In the genomic region with DNA sequence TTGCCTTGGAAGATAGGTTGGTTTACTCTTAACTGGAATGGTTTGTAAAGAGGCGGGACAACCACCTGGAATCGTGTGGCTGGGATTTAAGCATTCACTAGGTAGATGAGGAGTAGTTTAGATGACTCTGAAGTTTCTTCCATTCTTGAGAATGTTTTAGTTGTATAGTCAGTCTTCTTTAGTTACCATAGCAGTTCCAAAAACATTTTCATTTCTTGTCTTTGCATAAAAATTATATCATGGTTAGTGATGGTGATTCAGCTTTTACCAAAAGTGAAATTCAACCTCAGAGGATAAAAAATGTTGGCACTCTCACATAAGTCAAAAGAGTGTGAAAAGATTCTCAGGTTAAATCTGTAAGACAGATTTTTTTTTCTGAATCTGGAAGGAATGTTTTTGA, we compare ENCODE assay signal across 17 cellular contexts.
DNase-seq lines count a peak whose midpoint lies in the region; ATAC-seq and TF ChIP-seq lines count a peak whose summit lies in the region.
"Had no signal": no experiment of that assay in that cellular context is flagged by ENCODE, and none has a peak within 500 bp of the region (broad histone marks: within the 10 kb centered on the region; RNA-seq: fewer than 3 reads in every experiment).

No MANE protein-coding gene starts in this region.

- no peak for DNase-seq in activated naive CD8-positive, alpha-beta T cell treated with anti-CD3 and anti-CD28 coated beads for 36 hours
- DNase-seq in adipocyte (ENCODE audit: low read depth) (peak; percentile 24), fibroblast of the aortic adventitia (ENCODE audit: low read depth) (peak; percentile 7), occipital lobe (lab: John Stamatoyannopoulos, UW) (no peak)
- DNase-seq: CD8-positive, alpha-beta memory T cell; DMS 273 treated with DMSO at 0.1 percent for 48 hours; H9; Kasumi-1; NCI-H1417; NCI-H2029; NCI-H2171 treated with DMSO at 0.1 percent for 48 hours; NCI-H510A; SIG-M5 had no signal

- peak overlapping the region; percentile 10 for H3K27ac Mint-ChIP-seq in activated naive CD8-positive, alpha-beta T cell
- H3K27ac Mint-ChIP-seq in activated naive CD8-positive, alpha-beta T cell treated with anti-CD3 and anti-CD28 coated beads for 36 hours: no peak overlapping the region

- TF ChIP-seq CTCF in fibroblast of the aortic adventitia (IDR thresholded peaks at IDR 0.05; ENCODE audit: insufficient read depth, low read length): no peak

- peaks cover 4% of the 10 kb centered on the region for H3K4me1 ChIP-seq in adipocyte (ENCODE audit: control insufficient read depth, insufficient read depth, low read length)
- H3K4me1 ChIP-seq: BLaER1 had no signal

- no peaks in the 10 kb centered on the region for H3K9me3 ChIP-seq in adipocyte (ENCODE audit: control insufficient read depth, low read length)

- H3K4me3 ChIP-seq in adipocyte (ENCODE audit: low read length): no peak overlapping the region
- H3K4me3 ChIP-seq in fibroblast of the aortic adventitia (ENCODE audit: low read depth, low read length): no peak overlapping the region
- H3K4me3 ChIP-seq: BLaER1 had no signal

- peaks cover 23% of the 10 kb centered on the region for H3K4me1 Mint-ChIP-seq in activated naive CD8-positive, alpha-beta T cell (ENCODE audit: low read depth)
- H3K4me1 Mint-ChIP-seq in activated naive CD8-positive, alpha-beta T cell treated with anti-CD3 and anti-CD28 coated beads for 36 hours: peaks cover 15% of the 10 kb centered on the region

- no peak overlapping the region for H3K4me3 Mint-ChIP-seq in activated naive CD8-positive, alpha-beta T cell
- no peak overlapping the region for H3K4me3 Mint-ChIP-seq in activated naive CD8-positive, alpha-beta T cell treated with anti-CD3 and anti-CD28 coated beads for 36 hours
- H3K4me3 Mint-ChIP-seq: CD8-positive, alpha-beta memory T cell; H9 had no signal

- H3K9ac ChIP-seq in adipocyte (ENCODE audit: low read length): no peak overlapping the region
- H3K9ac ChIP-seq: BLaER1 had no signal

- no peaks in the 10 kb centered on the region for H3K27me3 Mint-ChIP-seq in activated naive CD8-positive, alpha-beta T cell
- no peaks in the 10 kb centered on the region for H3K27me3 Mint-ChIP-seq in activated naive CD8-positive, alpha-beta T cell treated with anti-CD3 and anti-CD28 coated beads for 36 hours
- H3K27me3 Mint-ChIP-seq: CD8-positive, alpha-beta memory T cell had no signal

- H3K36me3 ChIP-seq in adipocyte (ENCODE audit: control insufficient read depth, insufficient read depth, low read length, severe bottlenecking): peaks cover 19% of the 10 kb centered on the region

- H3K36me3 Mint-ChIP-seq in activated naive CD8-positive, alpha-beta T cell: peaks cover 50% of the 10 kb centered on the region
- H3K36me3 Mint-ChIP-seq in activated naive CD8-positive, alpha-beta T cell treated with anti-CD3 and anti-CD28 coated beads for 36 hours: peaks cover 64% of the 10 kb centered on the region

- ATAC-seq in GM19452 (IDR thresholded peaks at IDR 0.05; ENCODE audit: unreplicated experiment): no peak
- no peak for ATAC-seq in HG03354 (IDR thresholded peaks at IDR 0.05; ENCODE audit: poor library complexity, severe bottlenecking, unreplicated experiment)

- H3K9me3 Mint-ChIP-seq in activated naive CD8-positive, alpha-beta T cell (ENCODE audit: low read depth): peaks cover 6% of the 10 kb centered on the region
- H3K9me3 Mint-ChIP-seq in activated naive CD8-positive, alpha-beta T cell treated with anti-CD3 and anti-CD28 coated beads for 36 hours: peaks cover 15% of the 10 kb centered on the region

- no peaks in the 10 kb centered on the region for H3K27me3 ChIP-seq in adipocyte (replicated peaks; ENCODE audit: control insufficient read depth, insufficient read depth, low read length)
- H3K27me3 ChIP-seq: BLaER1 had no signal

Comparison
In these comparisons a context has a peak if more than half of its experiments do, and no peak if none do; other contexts are left out.
1. DNase-seq: peak in adipocyte (single experiment) and fibroblast of the aortic adventitia (single experiment); none in activated naive CD8-positive, alpha-beta T cell treated with anti-CD3 and anti-CD28 coated beads for 36 hours (single experiment) and occipital lobe (single experiment).